Comparison of ENCODE assay signal across 1 cellular context in genomic region chr6:37207903-37208456, GRCh38.
TF ChIP-seq lines count a peak whose summit lies in the region.

No MANE protein-coding gene starts in this region.

TF ChIP-seq in HepG2, 621 proteins besides CTCF, POLR2A, EP300 and RAD21 (continued from another document and continues in another):
- TF ChIP-seq ZGPAT (CRISPR knock-in tag; IDR thresholded peaks at IDR 0.05) (no peak), RXRB (CRISPR knock-in tag; IDR thresholded peaks at IDR 0.05; ENCODE audit: borderline replicate concordance) (peak; percentile 61), RELA (CRISPR knock-in tag; IDR thresholded peaks at IDR 0.05) (no peak), MIER2 (CRISPR knock-in tag; IDR thresholded peaks at IDR 0.05) (no peak), KLF16 (CRISPR knock-in tag; IDR thresholded peaks at IDR 0.05) (0 out of 4 replicates have a peak, but pooled peaks of 1 of the 2 experiments have one; percentile 38), SPEN (CRISPR knock-in tag; IDR thresholded peaks at IDR 0.05; ENCODE audit: low read depth) (0 out of 2 replicates have a peak, but pooled peaks have one; percentile 25), ZNF670 (CRISPR knock-in tag; IDR thresholded peaks at IDR 0.05; ENCODE audit: borderline replicate concordance) (no peak), ZNF629 (CRISPR knock-in tag; conservative IDR thresholded peaks at IDR 0.05) (no peak), ZNF333 (CRISPR knock-in tag; IDR thresholded peaks at IDR 0.05; ENCODE audit: borderline replicate concordance) (no peak), AGO2 (optimal IDR thresholded peaks at IDR 0.05; ENCODE audit: low read depth, low read length) (no peak), GFI1 (CRISPR knock-in tag; IDR thresholded peaks at IDR 0.05; ENCODE audit: borderline replicate concordance) (no peak), ZBTB33 (CRISPR knock-in tag; IDR thresholded peaks at IDR 0.05) (no peak), GATAD2A (CRISPR knock-in tag; IDR thresholded peaks at IDR 0.05) (peak; percentile 71), TP53 (CRISPR knock-in tag; conservative IDR thresholded peaks at IDR 0.05) (no peak), ATF4 (CRISPR knock-in tag; IDR thresholded peaks at IDR 0.05) (0 out of 4 replicates have a peak, but pooled peaks of 1 of the 2 experiments have one; percentile 22), JDP2 (CRISPR knock-in tag; IDR thresholded peaks at IDR 0.05; ENCODE audit: borderline replicate concordance) (no peak), SMAD1 (CRISPR knock-in tag; IDR thresholded peaks at IDR 0.05; ENCODE audit: borderline replicate concordance, low read depth) (peak; percentile 67; the same call in 1 of the 2 replicates), MXD1 (CRISPR knock-in tag; IDR thresholded peaks at IDR 0.05) (no peak), ATF3 (CRISPR knock-in tag; IDR thresholded peaks at IDR 0.05) (peak; percentile 38; the same call in 1 of the 2 replicates), E2F5 (CRISPR knock-in tag; conservative IDR thresholded peaks at IDR 0.05) (no peak), ZNF616 (CRISPR knock-in tag; IDR thresholded peaks at IDR 0.05; ENCODE audit: low read depth) (no peak), RCOR2 (CRISPR knock-in tag; IDR thresholded peaks at IDR 0.05) (no peak), RAD51 (IDR thresholded peaks at IDR 0.05; ENCODE audit: borderline replicate concordance) (no peak), ZNF33B (CRISPR knock-in tag; IDR thresholded peaks at IDR 0.05) (no peak), TBL1XR1 (IDR thresholded peaks at IDR 0.05; ENCODE audit: borderline replicate concordance, low read length, partially characterized antibody) (peak; percentile 22), TBP (CRISPR knock-in tag; IDR thresholded peaks at IDR 0.05) (no peak), POLR2AphosphoS2 (IDR thresholded peaks at IDR 0.05; ENCODE audit: low read depth, low read length) (no peak), ZBTB7B (CRISPR knock-in tag; IDR thresholded peaks at IDR 0.05) (no peak), HMGXB3 (CRISPR knock-in tag; IDR thresholded peaks at IDR 0.05; ENCODE audit: borderline replicate concordance) (no peak), DRAP1 (CRISPR knock-in tag; IDR thresholded peaks at IDR 0.05) (no peak), NBN (conservative IDR thresholded peaks at IDR 0.05) (no peak), ZNF839 (CRISPR knock-in tag; IDR thresholded peaks at IDR 0.05; ENCODE audit: borderline replicate concordance) (no peak), MAFF (IDR thresholded peaks at IDR 0.05; ENCODE audit: low read depth, low read length) (no peak), ZNF709 (CRISPR knock-in tag; IDR thresholded peaks at IDR 0.05) (no peak), PHF8 (CRISPR knock-in tag; IDR thresholded peaks at IDR 0.05) (no peak), TCF7L2 (IDR thresholded peaks at IDR 0.05; ENCODE audit: low read depth, low read length) (no peak), ZNF276 (CRISPR knock-in tag; IDR thresholded peaks at IDR 0.05; ENCODE audit: low read depth) (no peak), SAP130 (CRISPR knock-in tag; IDR thresholded peaks at IDR 0.05; ENCODE audit: low read depth) (peak; percentile 46), ELF1 (CRISPR knock-in tag; IDR thresholded peaks at IDR 0.05) (no peak), NFYB (CRISPR knock-in tag; IDR thresholded peaks at IDR 0.05) (no peak), ZNF260 (CRISPR knock-in tag; IDR thresholded peaks at IDR 0.05; ENCODE audit: borderline replicate concordance, low read depth) (no peak), SNAI1 (CRISPR knock-in tag; IDR thresholded peaks at IDR 0.05; ENCODE audit: borderline replicate concordance) (no peak), PPARG (CRISPR knock-in tag; conservative IDR thresholded peaks at IDR 0.05) (0 out of 2 replicates have a peak, but pooled peaks have one; percentile 44), ARNT (IDR thresholded peaks at IDR 0.05) (no peak), BCL6 (CRISPR knock-in tag; IDR thresholded peaks at IDR 0.05) (no peak), TEAD3 (CRISPR knock-in tag; optimal IDR thresholded peaks at IDR 0.05; ENCODE audit: borderline replicate concordance) (peak; percentile 66), ATAD3A (CRISPR knock-in tag; IDR thresholded peaks at IDR 0.05) (no peak; the same call in 1 of the 2 replicates), ZNF704 (CRISPR knock-in tag; IDR thresholded peaks at IDR 0.05; ENCODE audit: borderline replicate concordance) (no peak), DBP (CRISPR knock-in tag; IDR thresholded peaks at IDR 0.05; ENCODE audit: not compliant biosample characterization) (no peak), ZBTB26 (CRISPR knock-in tag; IDR thresholded peaks at IDR 0.05; ENCODE audit: borderline replicate concordance) (0 out of 2 replicates have a peak, but pooled peaks have one; percentile 24), ZNF547 (CRISPR knock-in tag; IDR thresholded peaks at IDR 0.05) (no peak), LCORL (IDR thresholded peaks at IDR 0.05) (no peak), LCORL (CRISPR knock-in tag; IDR thresholded peaks at IDR 0.05) (peak; percentile 69; the same call in 1 of the 2 replicates), FOSL2 (CRISPR knock-in tag; IDR thresholded peaks at IDR 0.05) (peak; percentile 81), ZNF441 (CRISPR knock-in tag; IDR thresholded peaks at IDR 0.05; ENCODE audit: borderline replicate concordance) (no peak), CEBPB (IDR thresholded peaks at IDR 0.05; ENCODE audit: borderline replicate concordance, low read depth, low read length) (no peak), ZNF382 (CRISPR knock-in tag; IDR thresholded peaks at IDR 0.05; ENCODE audit: borderline replicate concordance) (no peak), KLF13 (CRISPR knock-in tag; IDR thresholded peaks at IDR 0.05) (no peak)
